Comparison of ENCODE assay signal across 1 cellular context in the genomic region with DNA sequence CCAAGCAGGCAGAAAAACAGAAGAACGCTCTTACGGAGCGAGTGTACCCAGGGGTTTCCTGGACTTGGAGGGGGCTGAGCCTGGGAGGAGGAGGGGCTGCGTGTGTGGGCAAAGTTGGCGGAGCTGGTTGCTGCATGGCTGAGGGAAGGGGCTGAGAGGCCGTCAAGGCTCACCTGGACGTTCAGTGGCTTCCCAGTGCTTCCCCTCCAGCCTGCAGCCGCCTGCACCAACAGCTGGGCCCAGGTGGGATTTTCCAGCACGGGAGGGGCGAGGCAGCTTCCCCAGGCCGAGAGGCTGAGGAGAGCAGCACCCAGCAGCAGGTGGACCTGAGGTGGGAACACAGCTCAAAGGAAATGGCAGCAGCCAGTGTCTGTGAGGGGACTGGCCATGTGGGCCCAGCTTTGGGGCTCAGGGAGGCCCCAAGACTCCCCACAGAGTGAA.
TF ChIP-seq lines count a peak whose summit lies in the region.

No MANE protein-coding gene starts in this region.

TF ChIP-seq in H1, 55 proteins besides CTCF, POLR2A, EP300 and RAD21:
- no peak for TF ChIP-seq SIRT6 (IDR thresholded peaks at IDR 0.05; ENCODE audit: low read length)
- TF ChIP-seq CREB1 (IDR thresholded peaks at IDR 0.05) = no peak
- TF ChIP-seq TCF12 (IDR thresholded peaks at IDR 0.05; ENCODE audit: low read depth, low read length) = no peak
- TF ChIP-seq NANOG (IDR thresholded peaks at IDR 0.05; ENCODE audit: insufficient read depth, low read depth, low read length, poor library complexity, severe bottlenecking) = no peak
- no peak for TF ChIP-seq RBBP5 (IDR thresholded peaks at IDR 0.05; ENCODE audit: borderline replicate concordance, low read depth, low read length)
- TF ChIP-seq POU5F1 (IDR thresholded peaks at IDR 0.05; ENCODE audit: low read depth, low read length) = no peak
- TF ChIP-seq CBX5 (IDR thresholded peaks at IDR 0.05; ENCODE audit: low read depth, low read length) = no peak
- TF ChIP-seq POLR2AphosphoS5 (IDR thresholded peaks at IDR 0.05; ENCODE audit: low read depth, low read length) = no peak
- TF ChIP-seq RXRA (IDR thresholded peaks at IDR 0.05; ENCODE audit: insufficient read depth, low read depth, low read length) = no peak
- TF ChIP-seq, protein P1, sequence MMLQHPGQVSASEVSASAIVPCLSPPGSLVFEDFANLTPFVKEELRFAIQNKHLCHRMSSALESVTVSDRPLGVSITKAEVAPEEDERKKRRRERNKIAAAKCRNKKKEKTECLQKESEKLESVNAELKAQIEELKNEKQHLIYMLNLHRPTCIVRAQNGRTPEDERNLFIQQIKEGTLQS (IDR thresholded peaks at IDR 0.05; ENCODE audit: insufficient read depth, low read depth, low read length) = no peak
- TF ChIP-seq GABPA (IDR thresholded peaks at IDR 0.05; ENCODE audit: borderline replicate concordance, insufficient read depth, low read length) = no peak
- TF ChIP-seq CTBP2 (IDR thresholded peaks at IDR 0.05; ENCODE audit: borderline replicate concordance, insufficient read depth, insufficient read length, low read length) = no peak
- TF ChIP-seq HDAC6 (IDR thresholded peaks at IDR 0.05; ENCODE audit: low read depth, low read length) = no peak
- TF ChIP-seq YY1 (IDR thresholded peaks at IDR 0.05; ENCODE audit: low read depth, low read length) = no peak
- TF ChIP-seq PHF8 (conservative IDR thresholded peaks at IDR 0.05; ENCODE audit: low read depth, low read length) = no peak
- TF ChIP-seq E2F6 (IDR thresholded peaks at IDR 0.05) = no peak
- TF ChIP-seq ASH2L (IDR thresholded peaks at IDR 0.05; ENCODE audit: low read length) = no peak
